12 cellular contexts compared by ENCODE assay signal in the genomic region with DNA sequence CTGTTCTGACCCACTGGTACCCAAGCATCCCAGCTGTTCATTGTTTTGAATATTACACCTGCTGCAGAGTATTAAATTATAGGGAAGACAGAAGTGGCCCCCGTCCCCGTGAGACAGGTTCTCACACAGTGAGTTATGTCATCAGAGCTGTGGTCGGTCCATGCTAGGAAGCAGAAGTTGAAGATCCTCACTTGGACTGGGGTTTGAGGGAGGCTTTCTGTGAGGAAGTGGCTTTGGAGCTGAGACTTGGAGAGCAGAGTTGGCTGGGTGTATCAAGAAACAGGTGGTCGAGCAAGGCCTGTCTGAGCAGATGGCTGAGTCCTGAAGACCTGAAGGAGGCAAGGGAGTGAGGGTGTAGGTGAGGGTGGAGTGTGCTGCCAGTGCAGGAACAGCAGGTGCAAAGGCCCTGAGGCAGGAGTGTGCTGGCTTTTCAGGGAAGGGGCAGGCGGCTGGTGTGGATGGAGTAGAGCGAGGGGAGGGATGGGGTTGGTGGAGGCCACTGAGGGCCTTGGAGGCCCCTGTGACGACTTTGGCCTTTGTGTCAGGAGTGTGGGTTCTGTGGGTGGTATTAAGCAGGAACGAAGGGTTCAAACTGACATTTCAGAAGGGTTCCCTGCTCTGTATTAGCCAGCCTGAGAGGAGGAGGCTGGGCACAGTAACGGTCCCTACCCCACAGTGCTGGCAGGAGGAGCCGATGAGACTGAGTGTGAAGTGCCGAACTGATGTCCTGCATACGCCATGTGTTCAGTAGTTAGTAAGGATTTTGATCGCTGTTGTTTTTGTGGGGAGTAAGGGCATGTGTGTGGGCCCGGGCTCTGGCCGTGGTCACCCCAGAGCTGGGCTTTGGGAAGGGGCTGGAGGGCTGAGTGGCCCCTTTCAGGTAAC. TPM values are rescaled to one million over a fixed set of nuclear protein-coding genes. Genes with fewer than 3 reads are reported as not detected.
A peak's percentile ranks its signal among the peaks of the same experiment; 100 is the strongest.
DNase-seq lines count a peak whose midpoint lies in the region; ATAC-seq, FAIRE-seq and TF ChIP-seq lines count a peak whose summit lies in the region.
"Had no signal": no experiment of that assay in that cellular context is flagged by ENCODE, and none has a peak within 500 bp of the region (broad histone marks: within the 10 kb centered on the region; RNA-seq: fewer than 3 reads in every experiment).

No MANE protein-coding gene starts in this region.

- peak overlapping the region in 6 of 8 donors; percentile 26 to 77 (median 60) for H3K27ac ChIP-seq in spleen
- H3K27ac ChIP-seq: KMS-11, WERI-Rb-1 had no signal

- H3K9me3 ChIP-seq in T-helper 17 cell (ENCODE audit: control insufficient read depth, low read length, poor library complexity, severe bottlenecking) (no peaks in the 10 kb centered on the region), spleen (no peaks in the 10 kb centered on the region)

- FAIRE-seq in HTR-8/SVneo (lab: Jason Lieb, UNC) = peak; percentile 67
- FAIRE-seq: urothelium cell line had no signal

- H3K27me3 Mint-ChIP-seq in T-helper 17 cell = no peaks in the 10 kb centered on the region
- H3K27me3 Mint-ChIP-seq: activated naive CD8-positive, alpha-beta T cell treated with anti-CD3 and anti-CD28 coated beads, Interleukin-2, amount 10 ng/mL, durations not matched to agents 7 days and 5 days had no signal

- DNase-seq in HTR-8/SVneo (ENCODE audit: insufficient read length, low spot score) = no peak
- no peak for DNase-seq in T-helper 17 cell
- DNase-seq in inferior parietal cortex (ENCODE audit: extremely low spot score) = peak; percentile 17
- peak; percentile 76 for DNase-seq in spleen
- no peak for DNase-seq in cerebellar cortex (ENCODE audit: low spot score)
- DNase-seq in COLO829 (ENCODE audit: low spot score) = no peak
- no peak for DNase-seq in activated T-cell treated with anti-CD3 and anti-CD28 coated beads, Interleukin-2, amount 50 U/mL, for 1 hour
- DNase-seq: activated naive CD8-positive, alpha-beta T cell treated with anti-CD3 and anti-CD28 coated beads, Interleukin-2, amount 10 ng/mL, durations not matched to agents 7 days and 5 days; WERI-Rb-1 had no signal

- intact Hi-C loops in spleen (cut with DNase I; ENCODE audit: low total_unique reads) = no loop called here

- H3K4me3 ChIP-seq in spleen = no peak overlapping the region

- H3K36me3 ChIP-seq in spleen = peaks cover 0 to 6% (median 0%) of the 10 kb centered on the region in 6 donors

- no peak overlapping the region for H3K4me3 Mint-ChIP-seq in T-helper 17 cell
- H3K4me3 Mint-ChIP-seq: activated naive CD8-positive, alpha-beta T cell treated with anti-CD3 and anti-CD28 coated beads, Interleukin-2, amount 10 ng/mL, durations not matched to agents 7 days and 5 days had no signal

- H3K27ac Mint-ChIP-seq in T-helper 17 cell = no peak overlapping the region
- H3K27ac Mint-ChIP-seq: activated naive CD8-positive, alpha-beta T cell treated with anti-CD3 and anti-CD28 coated beads, Interleukin-2, amount 10 ng/mL, durations not matched to agents 7 days and 5 days had no signal

- no peak for TF ChIP-seq POLR2A in spleen (IDR thresholded peaks at IDR 0.05)

- H3K4me1 ChIP-seq in spleen = peaks cover 0 to 53% (median 23%) of the 10 kb centered on the region in 6 donors

- no peak for TF ChIP-seq CTCF in spleen (IDR thresholded peaks at IDR 0.05 in 8 of 11, conservative IDR thresholded peaks at IDR 0.05 in 3 of 11)

- no peaks in the 10 kb centered on the region for H3K27me3 ChIP-seq in spleen (replicated peaks in 1 of 7)

- H3K4me1 Mint-ChIP-seq in T-helper 17 cell = peaks cover 16% of the 10 kb centered on the region

- peak; percentile 28 for ATAC-seq in T-helper 17 cell
- ATAC-seq in HG03139 (IDR thresholded peaks at IDR 0.05; ENCODE audit: unreplicated experiment) = no peak

- 60 to 74% (median 70%) methylated on average over 14 to 15 of the region's 15 CpGs for WGBS in spleen, 5 donors

- H3K36me3 Mint-ChIP-seq in T-helper 17 cell (ENCODE audit: low read depth) = no peaks in the 10 kb centered on the region
- H3K36me3 Mint-ChIP-seq: activated naive CD8-positive, alpha-beta T cell treated with anti-CD3 and anti-CD28 coated beads, Interleukin-2, amount 10 ng/mL, durations not matched to agents 7 days and 5 days had no signal

RNA-seq across cellular contexts. Expression of gene SRC, which starts 11.8 kb away (rescaled TPM):
- total RNA-seq in T-helper 17 cell (10 to 100 TPM in 1 of 2 donors, 1 to 10 TPM in 1; 6.2 to 22.8 TPM), spleen (10 to 100 TPM; 27.3 to 68.0 (median 36.1) TPM)
- polyA plus RNA-seq in spleen = 10 to 100 TPM in 2 of 3 donors, 1 to 10 TPM in 1; 7.0 to 28.7 (median 10.1) TPM

Comparison
In these comparisons a context has a peak if more than half of its experiments do, and no peak if none do; other contexts are left out.
1. DNase-seq: peak in inferior parietal cortex (single experiment) and spleen (single experiment); none in HTR-8/SVneo (single experiment), T-helper 17 cell (0 of 3), cerebellar cortex (single experiment), COLO829 (single experiment) and activated T-cell treated with anti-CD3 and anti-CD28 coated beads, Interleukin-2, amount 50 U/mL, for 1 hour (single experiment).